In genomic region chr22:24559471-24559870, GRCh38 we compare ENCODE assay signal across 24 cellular contexts.
DNase-seq lines count a peak whose midpoint lies in the region; ATAC-seq, FAIRE-seq and TF ChIP-seq lines count a peak whose summit lies in the region.
"Had no signal": no experiment of that assay in that cellular context is flagged by ENCODE, and none has a peak within 500 bp of the region (broad histone marks: within the 10 kb centered on the region; RNA-seq: fewer than 3 reads in every experiment).

No MANE protein-coding gene starts in this region.

- peaks cover 65% of the 10 kb centered on the region for H3K4me1 Mint-ChIP-seq in stimulated activated naive CD8-positive, alpha-beta T cell treated with anti-CD3 and anti-CD28 coated beads, Interleukin-15, Interleukin-2, amounts not matched to agents 100 ng/mL and 50 ng/mL, for 24 hours (ENCODE audit: low read depth)
- H3K4me1 Mint-ChIP-seq in nephron: peaks cover 32% of the 10 kb centered on the region

- no peaks in the 10 kb centered on the region for H3K9me3 Mint-ChIP-seq in stimulated activated naive CD8-positive, alpha-beta T cell treated with anti-CD3 and anti-CD28 coated beads, Interleukin-15, Interleukin-2, amounts not matched to agents 100 ng/mL and 50 ng/mL, for 24 hours
- H3K9me3 Mint-ChIP-seq in nephron: no peaks in the 10 kb centered on the region
- H3K9me3 Mint-ChIP-seq: brain; naive thymus-derived CD4-positive, alpha-beta T cell had no signal

- no peak for TF ChIP-seq POLR2A in erythroblast (IDR thresholded peaks at IDR 0.05; ENCODE audit: low read length)

- peak overlapping the region; percentile 31 for H3K27ac Mint-ChIP-seq in stimulated activated naive CD8-positive, alpha-beta T cell treated with anti-CD3 and anti-CD28 coated beads, Interleukin-15, Interleukin-2, amounts not matched to agents 100 ng/mL and 50 ng/mL, for 24 hours
- H3K27ac Mint-ChIP-seq in nephron: no peak overlapping the region

- no peak for FAIRE-seq in HTR-8/SVneo (lab: Jason Lieb, UNC)
- FAIRE-seq: D721Med, islet of Langerhans, TTC549 had no signal

- peaks cover 0 to 64% (median 45%) of the 10 kb centered on the region in 4 donors for H3K4me1 ChIP-seq in tibial artery

- intact Hi-C loops in tibial artery (cut with DNase I; ENCODE audit: low total_unique reads): no loop called here

- H3K36me3 ChIP-seq in tibial artery: peaks cover 15 to 46% (median 34%) of the 10 kb centered on the region in 3 donors

- no peak overlapping the region for H3K4me3 ChIP-seq in tibial artery
- H3K4me3 ChIP-seq: HAP-1, skin epidermis had no signal

- peaks cover 57% of the 10 kb centered on the region for H3K36me3 Mint-ChIP-seq in stimulated activated naive CD8-positive, alpha-beta T cell treated with anti-CD3 and anti-CD28 coated beads, Interleukin-15, Interleukin-2, amounts not matched to agents 100 ng/mL and 50 ng/mL, for 24 hours (ENCODE audit: low read depth)
- H3K36me3 Mint-ChIP-seq in nephron (ENCODE audit: low read depth): peaks cover 37% of the 10 kb centered on the region

- no peaks in the 10 kb centered on the region for H3K27me3 ChIP-seq in tibial artery

- DNase-seq in stimulated activated naive CD8-positive, alpha-beta T cell treated with anti-CD3 and anti-CD28 coated beads, Interleukin-15, Interleukin-2, amounts not matched to agents 100 U/mL and 50 U/mL, for 24 hours: no peak
- DNase-seq in NAMALWA (ENCODE audit: low spot score): peak; percentile 32
- DNase-seq in tibial artery: no peak
- no peak for DNase-seq in HTR-8/SVneo (ENCODE audit: insufficient read length, low spot score)
- DNase-seq in erythroblast (lab: John Stamatoyannopoulos, UW): no peak
- DNase-seq: activated T-cell treated with anti-CD3 and anti-CD28 coated beads for 4 hours; KBM-7; left ventricle myocardium superior; MM.1S; naive thymus-derived CD4-positive, alpha-beta T cell; NCI-H1417 treated with DMSO at 0.1 percent for 48 hours; NCI-H446; NCI-H774; occipital lobe had no signal

- TF ChIP-seq CTCF in nephron (IDR thresholded peaks at IDR 0.05; ENCODE audit: unreplicated experiment in 3 of 3): no peak
- no peak for TF ChIP-seq CTCF in tibial artery (IDR thresholded peaks at IDR 0.05)

- H3K9me3 ChIP-seq in tibial artery: no peaks in the 10 kb centered on the region
- H3K9me3 ChIP-seq: HAP-1 had no signal

- no peak overlapping the region for H3K27ac ChIP-seq in tibial artery
- H3K27ac ChIP-seq: RWPE1, skin epidermis had no signal

- no peaks in the 10 kb centered on the region for H3K27me3 Mint-ChIP-seq in stimulated activated naive CD8-positive, alpha-beta T cell treated with anti-CD3 and anti-CD28 coated beads, Interleukin-15, Interleukin-2, amounts not matched to agents 100 ng/mL and 50 ng/mL, for 24 hours
- H3K27me3 Mint-ChIP-seq in nephron (ENCODE audit: low read depth): no peaks in the 10 kb centered on the region
- H3K27me3 Mint-ChIP-seq: naive thymus-derived CD4-positive, alpha-beta T cell had no signal

- no peak overlapping the region for H3K4me3 Mint-ChIP-seq in stimulated activated naive CD8-positive, alpha-beta T cell treated with anti-CD3 and anti-CD28 coated beads, Interleukin-15, Interleukin-2, amounts not matched to agents 100 ng/mL and 50 ng/mL, for 24 hours
- H3K4me3 Mint-ChIP-seq in nephron: peak overlapping the region; percentile 9 to 96 (median 36)

- ATAC-seq in stimulated activated naive CD8-positive, alpha-beta T cell treated with anti-CD3 and anti-CD28 coated beads, Interleukin-15, Interleukin-2, amounts not matched to agents 100 U/mL and 50 U/mL, for 24 hours: no peak
- no peak for ATAC-seq in HG02759 (IDR thresholded peaks at IDR 0.05; ENCODE audit: unreplicated experiment)
- ATAC-seq: left ventricle myocardium superior; naive thymus-derived CD4-positive, alpha-beta T cell had no signal
